Comparison of ENCODE assay signal across 9 cellular contexts in the genomic region with DNA sequence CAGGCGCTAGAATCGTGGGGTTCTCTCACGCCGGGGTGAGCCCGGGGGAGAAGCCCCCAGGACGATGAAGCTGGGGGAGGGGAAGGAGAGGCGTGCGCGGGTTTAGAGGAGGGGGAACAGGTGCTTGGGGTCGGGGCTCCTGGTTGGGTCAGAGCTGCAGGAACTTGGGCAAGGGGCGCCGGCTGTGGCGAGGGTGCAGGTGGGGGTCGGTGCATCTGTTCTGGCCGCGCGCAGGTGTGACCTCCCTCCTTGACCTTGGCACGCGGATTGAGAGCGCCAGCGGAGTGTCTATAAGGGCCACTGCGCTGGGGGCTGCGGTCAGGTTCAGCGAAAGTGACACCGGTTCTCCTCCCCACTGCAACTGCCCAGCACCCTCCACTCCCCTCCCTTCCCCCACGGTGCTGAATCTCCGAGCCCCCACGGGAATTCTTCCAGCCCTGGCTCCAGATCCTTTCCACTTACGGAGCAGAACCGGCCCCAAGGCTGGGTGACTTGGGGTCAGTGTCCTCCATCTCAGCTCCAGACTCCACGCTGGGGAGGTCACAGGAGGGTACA. TPM values are rescaled to one million over a fixed set of nuclear protein-coding genes. Genes with fewer than 3 reads are reported as not detected.
DNase-seq lines count a peak whose midpoint lies in the region; ATAC-seq and TF ChIP-seq lines count a peak whose summit lies in the region.
"Had no signal": no experiment of that assay in that cellular context is flagged by ENCODE, and none has a peak within 500 bp of the region (broad histone marks: within the 10 kb centered on the region; RNA-seq: fewer than 3 reads in every experiment).

No MANE protein-coding gene starts in this region.

- peak; percentile 28 for ATAC-seq in left ventricle myocardium superior
- peak; percentile 24 to 53 (median 36) for ATAC-seq in psoas muscle
- ATAC-seq in esophagus mucosa = no peak
- no peak for ATAC-seq in GM18873 (IDR thresholded peaks at IDR 0.05; ENCODE audit: low FRiP score, unreplicated experiment)

- H3K4me1 Mint-ChIP-seq in CD4-positive, alpha-beta memory T cell = peaks cover 21 to 51% (median 39%) of the 10 kb centered on the region in 4 donors
- peaks cover 27% of the 10 kb centered on the region for H3K4me1 Mint-ChIP-seq in activated naive CD4-positive, alpha-beta T cell treated with anti-CD3 and anti-CD28 coated beads, Interleukin-2, amount 50 U/mL, for 24 hours

- DNase-seq in CD4-positive, alpha-beta memory T cell = peak in 2 of 5 donors; percentile 9 to 43
- DNase-seq in HuH-7.5 (ENCODE audit: low spot score) (peak; percentile 31), left ventricle myocardium superior (peak; percentile 76), psoas muscle (peak; percentile 62 to 88), NCI-H510A (lab: John Stamatoyannopoulos, UW) (no peak)

- no peak overlapping the region for H3K27ac ChIP-seq in CD4-positive, alpha-beta memory T cell (ENCODE audit: low read depth, low read length)
- peak overlapping the region; percentile 97 for H3K27ac ChIP-seq in psoas muscle

- POLR2A ChIA-PET in CD4-positive, alpha-beta memory T cell (lab: Charles Lee; ENCODE audit: partially characterized antibody) = interaction anchor here (1.1 to 3.9 kb wide), 10 partner anchors 8 to 1243 kb away, joined by 3 to 41 read pairs (median 4); partner anchors contain the start of genes AKAP8L, C19orf44, CALR3 and CHERP

- peaks cover 37% of the 10 kb centered on the region for H3K4me1 ChIP-seq in CD4-positive, alpha-beta memory T cell (ENCODE audit: insufficient read depth, low read length)
- H3K4me1 ChIP-seq in psoas muscle = peaks cover 48% of the 10 kb centered on the region

- peak overlapping the region in 1 of 2 donors; percentile 55 for H3K4me3 ChIP-seq in CD4-positive, alpha-beta memory T cell (ENCODE audit: low read length in 2 of 2)
- peak overlapping the region; percentile 74 for H3K4me3 ChIP-seq in psoas muscle

- peak overlapping the region in 6 of 7 donors; percentile 35 to 78 (median 53) for H3K27ac Mint-ChIP-seq in CD4-positive, alpha-beta memory T cell
- no peak overlapping the region for H3K27ac Mint-ChIP-seq in activated naive CD4-positive, alpha-beta T cell treated with anti-CD3 and anti-CD28 coated beads, Interleukin-2, amount 50 U/mL, for 24 hours

- peak overlapping the region; percentile 78 to 86 (median 83) for H3K4me3 Mint-ChIP-seq in CD4-positive, alpha-beta memory T cell
- H3K4me3 Mint-ChIP-seq in activated naive CD4-positive, alpha-beta T cell treated with anti-CD3 and anti-CD28 coated beads, Interleukin-2, amount 50 U/mL, for 24 hours = peak overlapping the region; percentile 78

- intact Hi-C loops in CD4-positive, alpha-beta memory T cell (cut with micrococcal nuclease) = no loop called here
- intact Hi-C loops in left ventricle myocardium superior (cut with micrococcal nuclease) (no loop called here), psoas muscle (cut with DNase I) (no loop called here)

- WGBS in psoas muscle, 3 donors = 1% methylated on average over 24 to 31 of the region's 31 CpGs

- no peak for TF ChIP-seq CTCF in psoas muscle (IDR thresholded peaks at IDR 0.05)

- no peaks in the 10 kb centered on the region for H3K27me3 ChIP-seq in CD4-positive, alpha-beta memory T cell (ENCODE audit: insufficient read depth, low read length)
- H3K27me3 ChIP-seq in psoas muscle (ENCODE audit: insufficient read depth in 3 of 3, low read length in 2 of 3) = no peaks in the 10 kb centered on the region

- H3K27me3 Mint-ChIP-seq in CD4-positive, alpha-beta memory T cell = no peaks in the 10 kb centered on the region
- no peaks in the 10 kb centered on the region for H3K27me3 Mint-ChIP-seq in activated naive CD4-positive, alpha-beta T cell treated with anti-CD3 and anti-CD28 coated beads, Interleukin-2, amount 50 U/mL, for 24 hours

- CTCF ChIA-PET in CD4-positive, alpha-beta memory T cell (lab: Charles Lee; ENCODE audit: partially characterized antibody) = interaction anchor here (0.7 to 2.4 kb wide), 2 partner anchors 75 to 133 kb away, joined by 3 to 8 read pairs; no protein-coding TSS in a partner anchor

- peaks cover 10 to 21% of the 10 kb centered on the region in 2 donors for H3K36me3 Mint-ChIP-seq in CD4-positive, alpha-beta memory T cell
- peaks cover 10% of the 10 kb centered on the region for H3K36me3 Mint-ChIP-seq in activated naive CD4-positive, alpha-beta T cell treated with anti-CD3 and anti-CD28 coated beads, Interleukin-2, amount 50 U/mL, for 24 hours

- H3K9me3 Mint-ChIP-seq in CD4-positive, alpha-beta memory T cell = no peaks in the 10 kb centered on the region
- H3K9me3 Mint-ChIP-seq in activated naive CD4-positive, alpha-beta T cell treated with anti-CD3 and anti-CD28 coated beads, Interleukin-2, amount 50 U/mL, for 24 hours = no peaks in the 10 kb centered on the region

- H3K9me3 ChIP-seq in CD4-positive, alpha-beta memory T cell (ENCODE audit: control insufficient read depth in 1 of 2, low read length in 2 of 2) = no peaks in the 10 kb centered on the region
- H3K9me3 ChIP-seq in psoas muscle = no peaks in the 10 kb centered on the region

- peaks cover 18% of the 10 kb centered on the region for H3K36me3 ChIP-seq in CD4-positive, alpha-beta memory T cell (ENCODE audit: insufficient read depth, low read length)
- H3K36me3 ChIP-seq in psoas muscle (ENCODE audit: insufficient read depth in 1 of 2, low read depth in 1 of 2) = peaks cover 0 to 32% of the 10 kb centered on the region in 2 donors

RNA-seq across cellular contexts. Expression of gene TMEM38A, which starts 0.6 kb away (rescaled TPM):
- total RNA-seq in CD4-positive, alpha-beta memory T cell = under 1 TPM; 0.67 to 0.99 TPM
- polyA plus RNA-seq in CD4-positive, alpha-beta memory T cell = 1 to 10 TPM in 1 of 2 donors, under 1 TPM in 1; 0.22 to 1.2 TPM
- total RNA-seq in left ventricle myocardium superior = 50.5 TPM
- total RNA-seq in psoas muscle = 100 to 1,000 TPM; 120 to 184 (median 140) TPM
- polyA plus RNA-seq in psoas muscle = 100 to 1,000 TPM in 2 of 3 donors, 10 to 100 TPM in 1; 53.2 to 295 (median 130) TPM
- 1.6 TPM for total RNA-seq in esophagus mucosa

RNA-seq across cellular contexts. Expression of gene SMIM7, which starts 1.6 kb away (rescaled TPM):
- total RNA-seq in CD4-positive, alpha-beta memory T cell = 10 to 100 TPM; 89.3 to 94.1 TPM
- polyA plus RNA-seq in CD4-positive, alpha-beta memory T cell = 10 to 100 TPM; 59.6 to 66.9 TPM
- total RNA-seq in left ventricle myocardium superior (32.5 TPM), psoas muscle (10 to 100 TPM; 16.1 to 50.0 (median 31.6) TPM), esophagus mucosa (50.3 TPM)
- polyA plus RNA-seq in psoas muscle = 10 to 100 TPM; 51.9 to 76.9 (median 53.9) TPM

RNA-seq across cellular contexts. Expression of gene MED26, which starts 33.6 kb away (rescaled TPM):
- total RNA-seq in CD4-positive, alpha-beta memory T cell = 10 to 100 TPM; 17.8 to 18.6 TPM
- polyA plus RNA-seq in CD4-positive, alpha-beta memory T cell = 1 to 10 TPM; 3.3 to 4.6 TPM
- 4.9 TPM for total RNA-seq in left ventricle myocardium superior
- 1 to 10 TPM; 4.8 to 9.6 (median 5.5) TPM for total RNA-seq in psoas muscle
- polyA plus RNA-seq in psoas muscle = 1 to 10 TPM; 5.1 to 8.7 (median 5.2) TPM
- total RNA-seq in esophagus mucosa = 6.3 TPM

RNA-seq across cellular contexts. Expression of gene NWD1, which starts 58.1 kb away (rescaled TPM):
- total RNA-seq in CD4-positive, alpha-beta memory T cell = not detected
- not detected for polyA plus RNA-seq in CD4-positive, alpha-beta memory T cell
- total RNA-seq in left ventricle myocardium superior (not detected), psoas muscle (under 1 TPM in 2 of 4 donors, not detected in 2; 0.08 to 0.13 TPM), esophagus mucosa (0.20 TPM)
- under 1 TPM in 2 of 3 donors, not detected in 1; 0.01 to 0.03 TPM for polyA plus RNA-seq in psoas muscle
- total RNA-seq: HT1080 had no signal

Comparison
In these comparisons a context has a peak if more than half of its experiments do, and no peak if none do; other contexts are left out.
1. ATAC-seq: peak in left ventricle myocardium superior (single experiment) and psoas muscle (4 of 4); none in esophagus mucosa (single experiment) and GM18873 (single experiment).
2. RNA of gene TMEM38A, which starts 0.6 kb away (total RNA-seq): 120 to 184 TPM in psoas muscle and 50.5 TPM in left ventricle myocardium superior (single experiment); 1.6 TPM in esophagus mucosa (single experiment) and 0.67 to 0.99 TPM in CD4-positive, alpha-beta memory T cell; every median in the first group is over 10 times any median in the second.